Comparison of ENCODE assay signal across 14 cellular contexts in genomic region chrX:13059676-13060499, GRCh38. TPM values are rescaled to one million over a fixed set of nuclear protein-coding genes. Genes with fewer than 3 reads are reported as not detected.
A peak's percentile ranks its signal among the peaks of the same experiment; 100 is the strongest.
DNase-seq lines count a peak whose midpoint lies in the region; ATAC-seq and TF ChIP-seq lines count a peak whose summit lies in the region.
"Had no signal": no experiment of that assay in that cellular context is flagged by ENCODE, and none has a peak within 500 bp of the region (broad histone marks: within the 10 kb centered on the region; RNA-seq: fewer than 3 reads in every experiment).

No MANE protein-coding gene starts in this region.

- no peaks in the 10 kb centered on the region for H4K20me1 ChIP-seq in hepatocyte (ENCODE audit: insufficient read depth, poor library complexity, severe bottlenecking)

- ATAC-seq in HG02973 (IDR thresholded peaks at IDR 0.05; ENCODE audit: unreplicated experiment) (no peak), GM21619 (IDR thresholded peaks at IDR 0.05; ENCODE audit: unreplicated experiment) (no peak)
- no peak for ATAC-seq in effector memory CD8-positive, alpha-beta T cell (replicated peaks)

- H3K4me3 ChIP-seq in hepatocyte, result no peak overlapping the region
- H3K4me3 ChIP-seq: suprapubic skin had no signal

- H3K27ac Mint-ChIP-seq in effector memory CD8-positive, alpha-beta T cell, result peak overlapping the region in 1 of 2 donors; percentile 57
- H3K27ac Mint-ChIP-seq: activated naive CD8-positive, alpha-beta T cell treated with anti-CD3 and anti-CD28 coated beads, Interleukin-2, amount 10 ng/mL, durations not matched to agents 7 days and 5 days; endodermal cell had no signal

- H3K36me3 Mint-ChIP-seq in effector memory CD8-positive, alpha-beta T cell (ENCODE audit: insufficient read depth), result no peaks in the 10 kb centered on the region

- WGBS in hepatocyte (ENCODE audit: low lambda C conversion rate, missing lambda C conversion rate), result 86% methylated on average over 2 of the region's 2 CpGs

- H3K4me1 Mint-ChIP-seq in effector memory CD8-positive, alpha-beta T cell (ENCODE audit: low read depth in 2 of 2), result peaks cover 11 to 22% of the 10 kb centered on the region in 2 donors
- H3K4me1 Mint-ChIP-seq: endodermal cell had no signal

- peaks cover 6% of the 10 kb centered on the region for H3K4me1 ChIP-seq in hepatocyte (ENCODE audit: insufficient read depth)
- H3K4me1 ChIP-seq: suprapubic skin had no signal

- no peak overlapping the region for H2AFZ ChIP-seq in hepatocyte

- H3K27me3 Mint-ChIP-seq in effector memory CD8-positive, alpha-beta T cell, result no peaks in the 10 kb centered on the region
- H3K27me3 Mint-ChIP-seq: activated naive CD8-positive, alpha-beta T cell treated with anti-CD3 and anti-CD28 coated beads, Interleukin-2, amount 10 ng/mL, durations not matched to agents 7 days and 5 days had no signal

- DNase-seq in A172 (ENCODE audit: low spot score) (peak; percentile 92), HCEC 1CT (peak; percentile 73), T1000 (lab: John Stamatoyannopoulos, UW) (peak; percentile 1), hepatocyte (ENCODE audit: low spot score) (peak; percentile 54), DMS53 treated with DMSO at 0.1 percent for 48 hours (lab: John Stamatoyannopoulos, UW; ENCODE audit: unreplicated experiment) (no peak)
- DNase-seq in effector memory CD8-positive, alpha-beta T cell, result no peak
- DNase-seq: activated naive CD8-positive, alpha-beta T cell treated with anti-CD3 and anti-CD28 coated beads, Interleukin-2, amount 10 ng/mL, durations not matched to agents 7 days and 5 days; endodermal cell; NCI-H2029 treated with DMSO at 0.1 percent for 48 hours had no signal

- H3K4me3 Mint-ChIP-seq in effector memory CD8-positive, alpha-beta T cell, result no peak overlapping the region
- H3K4me3 Mint-ChIP-seq: activated naive CD8-positive, alpha-beta T cell treated with anti-CD3 and anti-CD28 coated beads, Interleukin-2, amount 10 ng/mL, durations not matched to agents 7 days and 5 days; endodermal cell had no signal

- H3K27ac ChIP-seq in hepatocyte, result peak overlapping the region; percentile 61
- H3K27ac ChIP-seq: suprapubic skin had no signal

- TF ChIP-seq CTCF in hepatocyte (IDR thresholded peaks at IDR 0.05; ENCODE audit: poor library complexity), result no peak

- H3K36me3 ChIP-seq in hepatocyte (replicated peaks; ENCODE audit: insufficient read depth, low read depth), result no peaks in the 10 kb centered on the region
- H3K36me3 ChIP-seq: suprapubic skin had no signal

- H3K9me3 ChIP-seq in hepatocyte (ENCODE audit: low read depth), result no peaks in the 10 kb centered on the region
- H3K9me3 ChIP-seq: suprapubic skin had no signal

- H3K79me2 ChIP-seq in hepatocyte, result no peaks in the 10 kb centered on the region

- H3K9me3 Mint-ChIP-seq in effector memory CD8-positive, alpha-beta T cell, result no peaks in the 10 kb centered on the region

- H3K27me3 ChIP-seq in hepatocyte, result no peaks in the 10 kb centered on the region
- H3K27me3 ChIP-seq: suprapubic skin had no signal

- H3K9me2 ChIP-seq in hepatocyte (replicated peaks; ENCODE audit: insufficient read depth), result no peaks in the 10 kb centered on the region

- H3K4me2 ChIP-seq in hepatocyte, result no peak overlapping the region

RNA-seq across cellular contexts. Expression of gene FAM9C, which starts 15.5 kb away (rescaled TPM):
- total RNA-seq in A172 (2014; rRNA removed; shearing (Covaris generic)), result not detected in 2 replicates
- total RNA-seq in hepatocyte, result not detected in 2 replicates
- polyA plus RNA-seq in hepatocyte, result not detected in 2 replicates
- total RNA-seq: activated naive CD8-positive, alpha-beta T cell treated with anti-CD3 and anti-CD28 coated beads, Interleukin-2, amount 10 ng/mL, durations not matched to agents 7 days and 5 days; endodermal cell; kidney epithelial cell; osteocyte; suprapubic skin had no signal

Comparison
In these comparisons a context has a peak if more than half of its experiments do, and no peak if none do; other contexts are left out.
1. DNase-seq: peak in A172 (single experiment), HCEC 1CT (single experiment), T1000 (single experiment) and hepatocyte (single experiment); none in DMS53 treated with DMSO at 0.1 percent for 48 hours (single experiment) and effector memory CD8-positive, alpha-beta T cell (0 of 3).